In genomic region chr1:154941332-154941995, GRCh38 we compare ENCODE assay signal across 1 cellular context.
TF ChIP-seq lines count a peak whose summit lies in the region.

No MANE protein-coding gene starts in this region.

TF ChIP-seq in SK-N-SH, 30 proteins besides CTCF, POLR2A, EP300 and RAD21 (continued from another document):
- no peak for TF ChIP-seq ZBTB33 (IDR thresholded peaks at IDR 0.05; ENCODE audit: borderline replicate concordance, low read depth)
- no peak for TF ChIP-seq SMC3 (IDR thresholded peaks at IDR 0.05; ENCODE audit: low read depth, low read length)
- TF ChIP-seq IRF3 (IDR thresholded peaks at IDR 0.05; ENCODE audit: low read depth, low read length): no peak
- 0 out of 2 replicates have a peak, but pooled peaks have one; percentile 14 for TF ChIP-seq RCOR1 (IDR thresholded peaks at IDR 0.05; ENCODE audit: low read length)
- TF ChIP-seq FOSL2 (IDR thresholded peaks at IDR 0.05; ENCODE audit: borderline replicate concordance, low read depth): no peak
TF ChIP-seq in SK-N-SH: peak in this region for 1.
